2 cellular contexts compared by ENCODE assay signal in the genomic region with DNA sequence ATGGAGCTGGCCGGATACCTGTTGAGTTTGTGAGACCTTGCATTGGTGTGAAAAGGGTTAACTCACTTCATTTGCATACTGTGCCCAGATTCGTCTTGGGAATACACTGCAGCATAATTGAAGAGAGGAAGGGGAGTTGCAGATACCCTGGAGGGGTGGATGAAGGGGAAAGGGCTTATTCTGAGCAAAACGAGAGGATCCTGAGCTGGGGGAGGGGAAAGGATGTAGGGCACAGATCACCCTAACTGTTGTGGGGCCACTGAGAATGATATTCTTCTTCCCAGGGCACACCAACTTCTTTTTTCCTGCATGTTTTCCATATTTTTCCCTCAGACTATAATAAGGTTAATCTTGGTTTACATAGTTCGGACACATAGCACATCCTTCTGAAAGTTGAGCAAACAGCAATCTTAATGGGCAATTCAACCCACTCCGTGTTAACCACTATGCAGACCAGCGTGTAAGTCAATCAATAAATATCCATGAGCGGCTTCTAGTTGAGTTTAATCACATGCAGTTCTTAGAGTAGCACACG.
A peak's percentile ranks its signal among the peaks of the same experiment; 100 is the strongest.
TF ChIP-seq lines count a peak whose summit lies in the region.

No MANE protein-coding gene starts in this region.

TF ChIP-seq in A549, 52 proteins besides CTCF, POLR2A, EP300 and RAD21 (continued from another document):
- TF ChIP-seq, protein P1, sequence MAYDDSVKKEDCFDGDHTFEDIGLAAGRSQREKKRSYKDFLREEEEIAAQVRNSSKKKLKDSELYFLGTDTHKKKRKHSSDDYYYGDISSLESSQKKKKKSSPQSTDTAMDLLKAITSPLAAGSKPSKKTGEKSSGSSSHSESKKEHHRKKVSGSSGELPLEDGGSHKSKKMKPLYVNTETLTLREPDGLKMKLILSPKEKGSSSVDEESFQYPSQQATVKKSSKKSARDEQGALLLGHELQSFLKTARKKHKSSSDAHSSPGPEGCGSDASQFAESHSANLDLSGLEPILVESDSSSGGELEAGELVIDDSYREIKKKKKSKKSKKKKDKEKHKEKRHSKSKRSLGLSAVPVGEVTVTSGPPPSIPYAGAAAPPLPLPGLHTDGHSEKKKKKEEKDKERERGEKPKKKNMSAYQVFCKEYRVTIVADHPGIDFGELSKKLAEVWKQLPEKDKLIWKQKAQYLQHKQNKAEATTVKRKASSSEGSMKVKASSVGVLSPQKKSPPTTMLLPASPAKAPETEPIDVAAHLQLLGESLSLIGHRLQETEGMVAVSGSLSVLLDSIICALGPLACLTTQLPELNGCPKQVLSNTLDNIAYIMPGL (CRISPR knock-in tag; IDR thresholded peaks at IDR 0.05; ENCODE audit: borderline replicate concordance) = 0 out of 2 replicates have a peak, but pooled peaks have one; percentile 21
- TF ChIP-seq NR3C1 (IDR thresholded peaks at IDR 0.05) (no peak), FOSB (CRISPR knock-in tag; IDR thresholded peaks at IDR 0.05) (peak; percentile 97), MAZ (IDR thresholded peaks at IDR 0.05; ENCODE audit: borderline replicate concordance, low read depth, low read length) (no peak), KDM1A (IDR thresholded peaks at IDR 0.05; ENCODE audit: low read depth) (no peak), ZFP36 (IDR thresholded peaks at IDR 0.05; ENCODE audit: borderline replicate concordance, partially characterized antibody) (no peak), BCL3 (IDR thresholded peaks at IDR 0.05) (no peak), POLR2AphosphoS2 (conservative IDR thresholded peaks at IDR 0.05; ENCODE audit: low read length) (no peak), JUNB (IDR thresholded peaks at IDR 0.05) (no peak), PHF8 (IDR thresholded peaks at IDR 0.05; ENCODE audit: borderline replicate concordance, low read depth) (no peak), SREBF2 (IDR thresholded peaks at IDR 0.05) (no peak), HOXA7 (CRISPR knock-in tag; IDR thresholded peaks at IDR 0.05) (peak; percentile 98), ELK1 (IDR thresholded peaks at IDR 0.05; ENCODE audit: low read depth, low read length) (no peak), HOXB5 (CRISPR knock-in tag; IDR thresholded peaks at IDR 0.05) (no peak), CHD2 (IDR thresholded peaks at IDR 0.05; ENCODE audit: low read length, partially characterized antibody) (no peak), FOXS1 (CRISPR knock-in tag; IDR thresholded peaks at IDR 0.05) (no peak), CHD4 (IDR thresholded peaks at IDR 0.05; ENCODE audit: borderline replicate concordance) (no peak), CBX2 (IDR thresholded peaks at IDR 0.05; ENCODE audit: borderline replicate concordance, low read depth) (no peak), CBX8 (IDR thresholded peaks at IDR 0.05) (no peak), TFCP2L1 (CRISPR knock-in tag; IDR thresholded peaks at IDR 0.05) (peak; percentile 99), FOSL2 (IDR thresholded peaks at IDR 0.05) (no peak), FOSL2 (CRISPR knock-in tag; IDR thresholded peaks at IDR 0.05) (peak; percentile 12; the same call in 1 of the 2 replicates), ESRRA (IDR thresholded peaks at IDR 0.05; ENCODE audit: borderline replicate concordance, low read length) (no peak), HDAC2 (IDR thresholded peaks at IDR 0.05) (no peak), TP53 (CRISPR knock-in tag; IDR thresholded peaks at IDR 0.05) (peak; percentile 92)

TF ChIP-seq in HCT116, 20 proteins besides CTCF, POLR2A, EP300 and RAD21 (continued from another document):
- no peak for TF ChIP-seq MAX (IDR thresholded peaks at IDR 0.05)
- no peak for TF ChIP-seq CBX3 (IDR thresholded peaks at IDR 0.05; ENCODE audit: low read depth)
- TF ChIP-seq ZBTB33 (IDR thresholded peaks at IDR 0.05; ENCODE audit: extremely low read depth, insufficient replicate concordance, low read length) = no peak
- TF ChIP-seq FOSL1 (IDR thresholded peaks at IDR 0.05; ENCODE audit: low read depth) = no peak
- peak; percentile 85 for TF ChIP-seq POLR2AphosphoS5 (IDR thresholded peaks at IDR 0.05; ENCODE audit: low read depth, low read length)
- TF ChIP-seq, protein P2, sequence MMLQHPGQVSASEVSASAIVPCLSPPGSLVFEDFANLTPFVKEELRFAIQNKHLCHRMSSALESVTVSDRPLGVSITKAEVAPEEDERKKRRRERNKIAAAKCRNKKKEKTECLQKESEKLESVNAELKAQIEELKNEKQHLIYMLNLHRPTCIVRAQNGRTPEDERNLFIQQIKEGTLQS (IDR thresholded peaks at IDR 0.05) = no peak
- peak; percentile 68 for TF ChIP-seq SIN3A (IDR thresholded peaks at IDR 0.05; ENCODE audit: low read depth)
- no peak for TF ChIP-seq TCF7L2 (IDR thresholded peaks at IDR 0.05; ENCODE audit: borderline replicate concordance, extremely low read depth, insufficient read depth, insufficient read length)
- no peak for TF ChIP-seq EZH2 (IDR thresholded peaks at IDR 0.05)
- no peak for TF ChIP-seq SRF (IDR thresholded peaks at IDR 0.05; ENCODE audit: low read depth)
- TF ChIP-seq ZFX (IDR thresholded peaks at IDR 0.05) = no peak
